ENCODE assay signal across 8 cellular contexts in genomic region chr20:38649275-38649891, GRCh38. TPM values are rescaled to one million over a fixed set of nuclear protein-coding genes. Genes with fewer than 3 reads are reported as not detected.
DNase-seq lines count a peak whose midpoint lies in the region; ATAC-seq and TF ChIP-seq lines count a peak whose summit lies in the region.

No MANE protein-coding gene starts in this region.

- no peak for TF ChIP-seq EP300 in Ishikawa (IDR thresholded peaks at IDR 0.05; ENCODE audit: borderline replicate concordance)

- TF ChIP-seq RAD21 in Ishikawa (IDR thresholded peaks at IDR 0.05; ENCODE audit: low read depth) = peak; percentile 64

- H3K9me2 ChIP-seq in DOHH2 (replicated peaks; ENCODE audit: control insufficient read depth, low read length) (no peaks in the 10 kb centered on the region), SU-DHL-6 (replicated peaks; ENCODE audit: insufficient read depth, low read length) (no peaks in the 10 kb centered on the region), hepatocyte (replicated peaks; ENCODE audit: insufficient read depth) (no peaks in the 10 kb centered on the region)

- no peak overlapping the region for H3K9ac ChIP-seq in SU-DHL-6 (ENCODE audit: low read length)

- no peak overlapping the region for H3K27ac ChIP-seq in DOHH2 (ENCODE audit: low read depth, low read length)
- H3K27ac ChIP-seq in SU-DHL-6 (ENCODE audit: low read depth, low read length) = no peak overlapping the region
- no peak overlapping the region for H3K27ac ChIP-seq in hepatocyte

- no peaks in the 10 kb centered on the region for H3K36me3 ChIP-seq in DOHH2 (ENCODE audit: control insufficient read depth, low read length)
- H3K36me3 ChIP-seq in SU-DHL-6 (ENCODE audit: low read length) = no peaks in the 10 kb centered on the region
- no peaks in the 10 kb centered on the region for H3K36me3 ChIP-seq in hepatocyte (replicated peaks; ENCODE audit: insufficient read depth, low read depth)

- DNase-seq in hepatocyte (ENCODE audit: low spot score) = peak; percentile 57
- no peak for DNase-seq in activated CD8-positive, alpha-beta memory T cell treated with anti-CD3 and anti-CD28 coated beads, Interleukin-2, amount 50 U/mL, for 48 hours
- no peak for DNase-seq in stimulated activated CD4-positive, alpha-beta T cell treated with anti-CD3 and anti-CD28 coated beads, Interleukin-12 subunit alpha, Interleukin-12 subunit beta, amount 100 ng/mL, for 4 hours

- H3K27me3 ChIP-seq in DOHH2 (ENCODE audit: control insufficient read depth, low read length) (peaks cover 22% of the 10 kb centered on the region), SU-DHL-6 (ENCODE audit: low read length) (no peaks in the 10 kb centered on the region), hepatocyte (peaks cover 54% of the 10 kb centered on the region)

- H3F3A ChIP-seq in DOHH2 (ENCODE audit: control insufficient read depth, insufficient read depth) (no peaks in the 10 kb centered on the region), SU-DHL-6 (ENCODE audit: insufficient read depth) (no peaks in the 10 kb centered on the region)

- TF ChIP-seq CTCF in DOHH2 (IDR thresholded peaks at IDR 0.05; ENCODE audit: low read depth, low read length, poor library complexity, severe bottlenecking) (peak; percentile 64), SU-DHL-6 (IDR thresholded peaks at IDR 0.05; ENCODE audit: insufficient read depth, low read length, poor library complexity, severe bottlenecking) (peak; percentile 30), hepatocyte (IDR thresholded peaks at IDR 0.05; ENCODE audit: poor library complexity) (peak; percentile 57)

- H3K4me2 ChIP-seq in DOHH2 (ENCODE audit: low read length) (no peak overlapping the region), SU-DHL-6 (ENCODE audit: low read depth, low read length, poor library complexity, severe bottlenecking) (no peak overlapping the region), hepatocyte (no peak overlapping the region)

- H3K79me2 ChIP-seq in DOHH2 (ENCODE audit: control insufficient read depth, low read length) = no peaks in the 10 kb centered on the region
- H3K79me2 ChIP-seq in SU-DHL-6 (ENCODE audit: insufficient read depth, low read length) = no peaks in the 10 kb centered on the region
- H3K79me2 ChIP-seq in hepatocyte = no peaks in the 10 kb centered on the region

- WGBS in hepatocyte (ENCODE audit: low lambda C conversion rate, missing lambda C conversion rate) = 25% methylated on average over 10 of the region's 10 CpGs

- ATAC-seq in GM21576 (IDR thresholded peaks at IDR 0.05; ENCODE audit: unreplicated experiment) (no peak), GM19351 (IDR thresholded peaks at IDR 0.05; ENCODE audit: unreplicated experiment) (no peak)

- no peaks in the 10 kb centered on the region for H4K20me1 ChIP-seq in DOHH2 (ENCODE audit: control insufficient read depth, insufficient read depth, low read depth, low read length)
- no peaks in the 10 kb centered on the region for H4K20me1 ChIP-seq in SU-DHL-6 (ENCODE audit: low read depth, low read length)
- no peaks in the 10 kb centered on the region for H4K20me1 ChIP-seq in hepatocyte (ENCODE audit: insufficient read depth, poor library complexity, severe bottlenecking)

- no peaks in the 10 kb centered on the region for H3K9me3 ChIP-seq in DOHH2 (ENCODE audit: control insufficient read depth, insufficient read depth, low read length)
- no peaks in the 10 kb centered on the region for H3K9me3 ChIP-seq in SU-DHL-6 (ENCODE audit: insufficient read depth, low read length)
- H3K9me3 ChIP-seq in hepatocyte (ENCODE audit: low read depth) = no peaks in the 10 kb centered on the region

- H3K4me1 ChIP-seq in DOHH2 (ENCODE audit: control insufficient read depth, low read length) (peaks cover 13% of the 10 kb centered on the region), hepatocyte (ENCODE audit: insufficient read depth) (no peaks in the 10 kb centered on the region)

- H2AFZ ChIP-seq in SU-DHL-6 (ENCODE audit: low read depth, low read length, severe bottlenecking) = no peak overlapping the region
- no peak overlapping the region for H2AFZ ChIP-seq in hepatocyte

- no peak overlapping the region for H3K4me3 ChIP-seq in DOHH2 (ENCODE audit: low read length)
- no peak overlapping the region for H3K4me3 ChIP-seq in SU-DHL-6 (ENCODE audit: insufficient read depth, low read length, poor library complexity, severe bottlenecking)
- no peak overlapping the region for H3K4me3 ChIP-seq in hepatocyte

TF ChIP-seq in Ishikawa, 13 proteins besides CTCF, POLR2A, EP300 and RAD21:
- TF ChIP-seq EGR1 (IDR thresholded peaks at IDR 0.05) = no peak
- no peak for TF ChIP-seq TAF1 (IDR thresholded peaks at IDR 0.05; ENCODE audit: low read depth)
- TF ChIP-seq YY1 (IDR thresholded peaks at IDR 0.05; ENCODE audit: low read depth) = no peak
- no peak for TF ChIP-seq REST (IDR thresholded peaks at IDR 0.05; ENCODE audit: low read depth)
- no peak for TF ChIP-seq NFIC (IDR thresholded peaks at IDR 0.05)
- no peak for TF ChIP-seq ZBTB7A (IDR thresholded peaks at IDR 0.05; ENCODE audit: low read depth)
TF ChIP-seq in Ishikawa: peak in this region for 0.

RNA-seq across cellular contexts. Expression of gene ARHGAP40, which starts 47.8 kb away (rescaled TPM):
- total RNA-seq in hepatocyte = 0.28 and 1.2 TPM in 2 replicates
- 1.1 and 2.4 TPM in 2 replicates for polyA plus RNA-seq in hepatocyte
